1 cellular context compared by ENCODE assay signal in the genomic region with DNA sequence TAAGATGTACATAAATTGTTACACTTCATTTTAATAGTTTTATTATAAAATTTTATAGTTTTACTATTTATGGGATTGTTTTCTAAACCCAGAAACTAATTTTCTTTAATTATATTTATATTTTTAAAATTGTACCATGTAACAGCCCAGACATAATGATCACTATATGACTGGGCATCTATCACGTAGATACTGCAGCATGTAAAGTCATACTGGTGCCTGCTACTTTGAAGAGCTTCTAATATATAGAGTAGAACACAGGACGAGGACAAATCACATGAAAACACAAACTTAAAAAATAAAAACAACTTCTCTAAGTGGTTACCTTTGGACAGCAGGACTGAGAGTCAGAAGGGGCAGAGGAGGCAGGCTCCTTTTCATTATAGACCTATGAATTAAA.
TF ChIP-seq lines count a peak whose summit lies in the region.

No MANE protein-coding gene starts in this region.

TF ChIP-seq in GM23338, 12 proteins besides CTCF, POLR2A, EP300 and RAD21 (continued from another document):
- TF ChIP-seq, protein P1, sequence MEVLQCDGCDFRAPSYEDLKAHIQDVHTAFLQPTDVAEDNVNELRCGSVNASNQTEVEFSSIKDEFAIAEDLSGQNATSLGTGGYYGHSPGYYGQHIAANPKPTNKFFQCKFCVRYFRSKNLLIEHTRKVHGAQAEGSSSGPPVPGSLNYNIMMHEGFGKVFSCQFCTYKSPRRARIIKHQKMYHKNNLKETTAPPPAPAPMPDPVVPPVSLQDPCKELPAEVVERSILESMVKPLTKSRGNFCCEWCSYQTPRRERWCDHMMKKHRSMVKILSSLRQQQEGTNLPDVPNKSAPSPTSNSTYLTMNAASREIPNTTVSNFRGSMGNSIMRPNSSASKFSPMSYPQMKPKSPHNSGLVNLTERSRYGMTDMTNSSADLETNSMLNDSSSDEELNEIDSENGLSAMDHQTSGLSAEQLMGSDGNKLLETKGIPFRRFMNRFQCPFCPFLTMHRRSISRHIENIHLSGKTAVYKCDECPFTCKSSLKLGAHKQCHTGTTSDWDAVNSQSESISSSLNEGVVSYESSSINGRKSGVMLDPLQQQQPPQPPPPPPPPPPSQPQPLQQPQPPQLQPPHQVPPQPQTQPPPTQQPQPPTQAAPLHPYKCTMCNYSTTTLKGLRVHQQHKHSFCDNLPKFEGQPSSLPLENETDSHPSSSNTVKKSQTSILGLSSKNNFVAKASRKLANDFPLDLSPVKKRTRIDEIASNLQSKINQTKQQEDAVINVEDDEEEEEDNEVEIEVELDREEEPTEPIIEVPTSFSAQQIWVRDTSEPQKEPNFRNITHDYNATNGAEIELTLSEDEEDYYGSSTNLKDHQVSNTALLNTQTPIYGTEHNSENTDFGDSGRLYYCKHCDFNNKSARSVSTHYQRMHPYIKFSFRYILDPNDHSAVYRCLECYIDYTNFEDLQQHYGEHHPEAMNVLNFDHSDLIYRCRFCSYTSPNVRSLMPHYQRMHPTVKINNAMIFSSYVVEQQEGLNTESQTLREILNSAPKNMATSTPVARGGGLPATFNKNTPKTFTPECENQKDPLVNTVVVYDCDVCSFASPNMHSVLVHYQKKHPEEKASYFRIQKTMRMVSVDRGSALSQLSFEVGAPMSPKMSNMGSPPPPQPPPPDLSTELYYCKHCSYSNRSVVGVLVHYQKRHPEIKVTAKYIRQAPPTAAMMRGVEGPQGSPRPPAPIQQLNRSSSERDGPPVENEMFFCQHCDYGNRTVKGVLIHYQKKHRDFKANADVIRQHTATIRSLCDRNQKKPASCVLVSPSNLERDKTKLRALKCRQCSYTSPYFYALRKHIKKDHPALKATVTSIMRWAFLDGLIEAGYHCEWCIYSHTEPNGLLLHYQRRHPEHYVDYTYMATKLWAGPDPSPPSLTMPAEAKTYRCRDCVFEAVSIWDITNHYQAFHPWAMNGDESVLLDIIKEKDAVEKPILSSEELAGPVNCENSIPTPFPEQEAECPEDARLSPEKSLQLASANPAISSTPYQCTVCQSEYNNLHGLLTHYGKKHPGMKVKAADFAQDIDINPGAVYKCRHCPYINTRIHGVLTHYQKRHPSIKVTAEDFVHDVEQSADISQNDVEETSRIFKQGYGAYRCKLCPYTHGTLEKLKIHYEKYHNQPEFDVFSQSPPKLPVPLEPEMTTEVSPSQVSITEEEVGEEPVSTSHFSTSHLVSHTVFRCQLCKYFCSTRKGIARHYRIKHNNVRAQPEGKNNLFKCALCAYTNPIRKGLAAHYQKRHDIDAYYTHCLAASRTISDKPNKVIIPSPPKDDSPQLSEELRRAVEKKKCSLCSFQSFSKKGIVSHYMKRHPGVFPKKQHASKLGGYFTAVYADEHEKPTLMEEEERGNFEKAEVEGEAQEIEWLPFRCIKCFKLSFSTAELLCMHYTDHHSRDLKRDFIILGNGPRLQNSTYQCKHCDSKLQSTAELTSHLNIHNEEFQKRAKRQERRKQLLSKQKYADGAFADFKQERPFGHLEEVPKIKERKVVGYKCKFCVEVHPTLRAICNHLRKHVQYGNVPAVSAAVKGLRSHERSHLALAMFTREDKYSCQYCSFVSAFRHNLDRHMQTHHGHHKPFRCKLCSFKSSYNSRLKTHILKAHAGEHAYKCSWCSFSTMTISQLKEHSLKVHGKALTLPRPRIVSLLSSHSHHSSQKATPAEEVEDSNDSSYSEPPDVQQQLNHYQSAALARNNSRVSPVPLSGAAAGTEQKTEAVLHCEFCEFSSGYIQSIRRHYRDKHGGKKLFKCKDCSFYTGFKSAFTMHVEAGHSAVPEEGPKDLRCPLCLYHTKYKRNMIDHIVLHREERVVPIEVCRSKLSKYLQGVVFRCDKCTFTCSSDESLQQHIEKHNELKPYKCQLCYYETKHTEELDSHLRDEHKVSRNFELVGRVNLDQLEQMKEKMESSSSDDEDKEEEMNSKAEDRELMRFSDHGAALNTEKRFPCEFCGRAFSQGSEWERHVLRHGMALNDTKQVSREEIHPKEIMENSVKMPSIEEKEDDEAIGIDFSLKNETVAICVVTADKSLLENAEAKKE (CRISPR knock-in tag; IDR thresholded peaks at IDR 0.05) = no peak
- TF ChIP-seq NANOG (IDR thresholded peaks at IDR 0.05; ENCODE audit: borderline replicate concordance) = no peak
- no peak for TF ChIP-seq ZNF331 (CRISPR knock-in tag; IDR thresholded peaks at IDR 0.05; ENCODE audit: low read depth)
- TF ChIP-seq CREB1 (CRISPR knock-in tag; IDR thresholded peaks at IDR 0.05; ENCODE audit: low read depth) = no peak
- TF ChIP-seq STAT1 (IDR thresholded peaks at IDR 0.05; ENCODE audit: unreplicated experiment) = no peak
- no peak for TF ChIP-seq POLR2AphosphoS5 (IDR thresholded peaks at IDR 0.05; ENCODE audit: low read depth)
- no peak for TF ChIP-seq ZNF114 (CRISPR knock-in tag; IDR thresholded peaks at IDR 0.05)
- TF ChIP-seq EZH2phosphoT487 (IDR thresholded peaks at IDR 0.05; ENCODE audit: unreplicated experiment) = no peak
TF ChIP-seq in GM23338: peak in this region for 0.
